8 cellular contexts compared by ENCODE assay signal in genomic region chr14:65100905-65101541, GRCh38. TPM values are rescaled to one million over a fixed set of nuclear protein-coding genes. Genes with fewer than 3 reads are reported as not detected.
DNase-seq lines count a peak whose midpoint lies in the region; TF ChIP-seq lines count a peak whose summit lies in the region.

No MANE protein-coding gene starts in this region.

- WGBS in adrenal gland, 4 donors = 19 to 23% (median 20%) methylated on average over 6 of the region's 6 CpGs
- WGBS in tibial nerve, 2 donors = 18 to 28% methylated on average over 6 of the region's 6 CpGs

- H3K4me1 ChIP-seq in adrenal gland (replicated peaks in 1 of 2) = peaks cover 32 to 53% of the 10 kb centered on the region in 2 donors
- H3K4me1 ChIP-seq in tibial nerve = peaks cover 0 to 60% (median 49%) of the 10 kb centered on the region in 4 donors

- intact Hi-C loops in activated naive CD4-positive, alpha-beta T cell treated with anti-CD3 and anti-CD28 coated beads for 36 hours (cut with micrococcal nuclease) = loop anchor here (5.0 to 10.0 kb wide), 6 partner anchors 181 to 1456 kb away; partner anchors contain the start of genes CHURC1, GPHN and WDR89
- intact Hi-C loops in adrenal gland (cut with DNase I) = no loop called here

- peak overlapping the region; percentile 85 for H3K27ac Mint-ChIP-seq in activated naive CD4-positive, alpha-beta T cell treated with anti-CD3 and anti-CD28 coated beads for 36 hours

- H3K4me3 Mint-ChIP-seq in activated naive CD4-positive, alpha-beta T cell treated with anti-CD3 and anti-CD28 coated beads for 36 hours = peak overlapping the region; percentile 87

- CTCF ChIA-PET in activated naive CD4-positive, alpha-beta T cell treated with anti-CD3 and anti-CD28 coated beads for 36 hours (lab: Charles Lee) = interaction anchor here (0.6 kb wide), 1 partner anchor 846 kb away, joined by 5 read pairs; no protein-coding TSS in a partner anchor

- H3K36me3 Mint-ChIP-seq in activated naive CD4-positive, alpha-beta T cell treated with anti-CD3 and anti-CD28 coated beads for 36 hours (ENCODE audit: low read depth) = peaks cover 11% of the 10 kb centered on the region

- peak overlapping the region in 3 of 5 donors; percentile 41 to 95 (median 91) for H3K27ac ChIP-seq in adrenal gland
- H3K27ac ChIP-seq in tibial nerve = peak overlapping the region; percentile 83 to 97 (median 96)

- H3K27me3 ChIP-seq in adrenal gland = no peaks in the 10 kb centered on the region
- no peaks in the 10 kb centered on the region for H3K27me3 ChIP-seq in tibial nerve

- no peak for DNase-seq in activated naive CD4-positive, alpha-beta T cell treated with anti-CD3 and anti-CD28 coated beads for 36 hours
- no peak for DNase-seq in activated naive CD4-positive, alpha-beta T cell (lab: John Stamatoyannopoulos, UW)
- no peak for DNase-seq in adrenal gland
- peak; percentile 23 for DNase-seq in kidney tubule cell (ENCODE audit: low spot score)
- no peak for DNase-seq in tibial nerve (ENCODE audit: low spot score in 2 of 2)
- DNase-seq in NCI-H1092 (lab: John Stamatoyannopoulos, UW) = no peak
- DNase-seq in NCI-H524 treated with DMSO at 0.1 percent for 48 hours (lab: John Stamatoyannopoulos, UW) = no peak
- DNase-seq in cerebellar nuclear complex (lab: John Stamatoyannopoulos, UW) = no peak

- H3K4me1 Mint-ChIP-seq in activated naive CD4-positive, alpha-beta T cell treated with anti-CD3 and anti-CD28 coated beads for 36 hours (ENCODE audit: low read depth) = peaks cover 45% of the 10 kb centered on the region

- no peak for TF ChIP-seq CTCF in adrenal gland (IDR thresholded peaks at IDR 0.05)
- TF ChIP-seq CTCF in tibial nerve (IDR thresholded peaks at IDR 0.05) = no peak

- H3K4me3 ChIP-seq in adrenal gland (peak overlapping the region in 2 of 4 donors; percentile 85 to 94), tibial nerve (peak overlapping the region; percentile 78 to 96 (median 84))

- TF ChIP-seq EP300 in tibial nerve (IDR thresholded peaks at IDR 0.05) = no peak

- H3K36me3 ChIP-seq in adrenal gland (replicated peaks in 1 of 2) (no peaks in the 10 kb centered on the region), tibial nerve (peaks cover 0 to 6% (median 0%) of the 10 kb centered on the region in 3 donors)

- no peaks in the 10 kb centered on the region for H3K9me3 Mint-ChIP-seq in activated naive CD4-positive, alpha-beta T cell treated with anti-CD3 and anti-CD28 coated beads for 36 hours

- H3K27me3 Mint-ChIP-seq in activated naive CD4-positive, alpha-beta T cell treated with anti-CD3 and anti-CD28 coated beads for 36 hours (ENCODE audit: low read depth) = no peaks in the 10 kb centered on the region

- TF ChIP-seq POLR2A in adrenal gland (IDR thresholded peaks at IDR 0.05) = no peak
- no peak for TF ChIP-seq POLR2A in tibial nerve (IDR thresholded peaks at IDR 0.05)

- H3K9me3 ChIP-seq in adrenal gland (replicated peaks in 1 of 3) (no peaks in the 10 kb centered on the region), tibial nerve (no peaks in the 10 kb centered on the region)

RNA-seq across cellular contexts. Expression of gene MAX, which starts 1.3 kb away (rescaled TPM):
- 10 to 100 TPM; 67.9 to 75.1 TPM for total RNA-seq in activated naive CD4-positive, alpha-beta T cell treated with anti-CD3 and anti-CD28 coated beads for 36 hours
- 100 to 1,000 TPM in 1 of 8 donors, 10 to 100 TPM in 7; 31.5 to 114 (median 67.0) TPM for total RNA-seq in adrenal gland
- polyA plus RNA-seq in adrenal gland = 10 to 100 TPM; 49.3 to 62.3 (median 55.7) TPM
- 10 to 100 TPM; 49.4 to 70.4 (median 55.6) TPM for total RNA-seq in tibial nerve
